In genomic region chr20:34015401-34016335, GRCh38 we compare ENCODE assay signal across 15 cellular contexts. TPM values are rescaled to one million over a fixed set of nuclear protein-coding genes. Genes with fewer than 3 reads are reported as not detected.
DNase-seq lines count a peak whose midpoint lies in the region; ATAC-seq and TF ChIP-seq lines count a peak whose summit lies in the region.
"Had no signal": no experiment of that assay in that cellular context is flagged by ENCODE, and none has a peak within 500 bp of the region (broad histone marks: within the 10 kb centered on the region; RNA-seq: fewer than 3 reads in every experiment).

No MANE protein-coding gene starts in this region.

- H3K9me3 Mint-ChIP-seq in activated naive CD4-positive, alpha-beta T cell treated with anti-CD3 and anti-CD28 coated beads, Interleukin-2, amount 50 U/mL, for 24 hours, result no peaks in the 10 kb centered on the region
- H3K9me3 Mint-ChIP-seq in activated B cell treated with CpG ODN at 0.5 μM for 24 hours (no peaks in the 10 kb centered on the region), type B pancreatic cell (peaks cover 5% of the 10 kb centered on the region)
- H3K9me3 Mint-ChIP-seq: activated T-helper 2 cell treated with anti-CD3 and anti-CD28 coated beads, Interferon-gamma antibody, Interleukin-2, Interleukin-4, amounts not matched to agents 10 μg/mL and 5 μg/mL and 100 μg/mL, durations not matched to agents 14 hours and 24 hours and 36 hours had no signal

- H3K27me3 Mint-ChIP-seq in activated naive CD4-positive, alpha-beta T cell treated with anti-CD3 and anti-CD28 coated beads, Interleukin-2, amount 50 U/mL, for 24 hours, result no peaks in the 10 kb centered on the region
- H3K27me3 Mint-ChIP-seq in activated B cell treated with CpG ODN at 0.5 μM for 24 hours, result no peaks in the 10 kb centered on the region
- H3K27me3 Mint-ChIP-seq in type B pancreatic cell, result no peaks in the 10 kb centered on the region

- H3K4me1 Mint-ChIP-seq in activated naive CD4-positive, alpha-beta T cell treated with anti-CD3 and anti-CD28 coated beads, Interleukin-2, amount 50 U/mL, for 24 hours, result peaks cover 92% of the 10 kb centered on the region
- H3K4me1 Mint-ChIP-seq in activated B cell treated with CpG ODN at 0.5 μM for 24 hours (peaks cover 84% of the 10 kb centered on the region), type B pancreatic cell (ENCODE audit: unreplicated experiment) (peaks cover 63% of the 10 kb centered on the region)

- DNase-seq in activated naive CD4-positive, alpha-beta T cell (lab: John Stamatoyannopoulos, UW), result no peak
- DNase-seq in activated B cell treated with CpG ODN at 0.5 μM for 24 hours, result no peak
- peak; percentile 34 for DNase-seq in kidney tubule cell (ENCODE audit: low spot score)
- no peak for DNase-seq in type B pancreatic cell (ENCODE audit: extremely low spot score, unreplicated experiment)
- no peak for DNase-seq in stimulated activated CD4-positive, alpha-beta T cell treated with anti-CD3 and anti-CD28 coated beads, Interleukin-4, amount 100 ng/mL, for 4 hours
- DNase-seq: activated CD4-positive, CD25-positive, alpha-beta regulatory T cell treated with anti-CD3 and anti-CD28 coated beads, Interleukin-2, amount 50 U/mL, for 72 hours; brain microvascular endothelial cell; effector CD8-positive, alpha-beta T cell; lower lobe of right lung; transverse colon had no signal

- CTCF ChIA-PET in activated B cell treated with CpG ODN at 0.5 μM for 24 hours (lab: Charles Lee), result no interaction called here

- peak overlapping the region; percentile 11 for H3K4me3 Mint-ChIP-seq in activated naive CD4-positive, alpha-beta T cell treated with anti-CD3 and anti-CD28 coated beads, Interleukin-2, amount 50 U/mL, for 24 hours
- no peak overlapping the region for H3K4me3 Mint-ChIP-seq in activated B cell treated with CpG ODN at 0.5 μM for 24 hours
- no peak overlapping the region for H3K4me3 Mint-ChIP-seq in type B pancreatic cell
- H3K4me3 Mint-ChIP-seq: neural progenitor cell had no signal

- TF ChIP-seq CTCF in activated B cell treated with CpG ODN at 0.5 μM for 24 hours (IDR thresholded peaks at IDR 0.05) (no peak), type B pancreatic cell (conservative IDR thresholded peaks at IDR 0.05) (no peak)

- intact Hi-C loops in activated B cell treated with CpG ODN at 0.5 μM for 24 hours (cut with micrococcal nuclease), result no loop called here

- H3K36me3 Mint-ChIP-seq in activated naive CD4-positive, alpha-beta T cell treated with anti-CD3 and anti-CD28 coated beads, Interleukin-2, amount 50 U/mL, for 24 hours, result peaks cover 3% of the 10 kb centered on the region
- H3K36me3 Mint-ChIP-seq in activated B cell treated with CpG ODN at 0.5 μM for 24 hours (ENCODE audit: low read depth) (peaks cover 5% of the 10 kb centered on the region), type B pancreatic cell (peaks cover 15% of the 10 kb centered on the region)

- peak overlapping the region; percentile 94 for H3K27ac Mint-ChIP-seq in activated naive CD4-positive, alpha-beta T cell treated with anti-CD3 and anti-CD28 coated beads, Interleukin-2, amount 50 U/mL, for 24 hours
- H3K27ac Mint-ChIP-seq in activated B cell treated with CpG ODN at 0.5 μM for 24 hours (peak overlapping the region; percentile 16), type B pancreatic cell (peak overlapping the region; percentile 0)
- H3K27ac Mint-ChIP-seq: activated T-helper 2 cell treated with anti-CD3 and anti-CD28 coated beads, Interferon-gamma antibody, Interleukin-2, Interleukin-4, amounts not matched to agents 10 μg/mL and 5 μg/mL and 100 μg/mL, durations not matched to agents 14 hours and 24 hours and 36 hours; neural progenitor cell had no signal

- POLR2A ChIA-PET in activated B cell treated with CpG ODN at 0.5 μM for 24 hours (lab: Charles Lee), result interaction anchor here (1.0 kb wide), 1 partner anchor 8 kb away, joined by 4 read pairs; no protein-coding TSS in a partner anchor

- no peak for ATAC-seq in activated B cell treated with CpG ODN at 0.5 μM for 24 hours (ENCODE audit: low read depth)
- no peak for ATAC-seq in HG02840 (IDR thresholded peaks at IDR 0.05; ENCODE audit: low FRiP score, unreplicated experiment)
- no peak for ATAC-seq in GM21576 (IDR thresholded peaks at IDR 0.05; ENCODE audit: unreplicated experiment)

RNA-seq across cellular contexts. Expression of gene RALY, which starts 22.0 kb away (rescaled TPM):
- total RNA-seq in activated B cell treated with CpG ODN at 0.5 μM for 24 hours, result 116 and 117 TPM in 2 replicates
- total RNA-seq in type B pancreatic cell (ENCODE audit: low replicate concordance), result 200 and 215 TPM in 2 replicates

Comparison
In these comparisons a context has a peak if more than half of its experiments do, and no peak if none do; other contexts are left out.
1. H3K27ac Mint-ChIP-seq: peak in every context shown above with its lines; median percentile 94 in activated naive CD4-positive, alpha-beta T cell treated with anti-CD3 and anti-CD28 coated beads, Interleukin-2, amount 50 U/mL, for 24 hours; 16 in activated B cell treated with CpG ODN at 0.5 μM for 24 hours; 0 in type B pancreatic cell.